Comparison of ENCODE assay signal across 8 cellular contexts in the genomic region with DNA sequence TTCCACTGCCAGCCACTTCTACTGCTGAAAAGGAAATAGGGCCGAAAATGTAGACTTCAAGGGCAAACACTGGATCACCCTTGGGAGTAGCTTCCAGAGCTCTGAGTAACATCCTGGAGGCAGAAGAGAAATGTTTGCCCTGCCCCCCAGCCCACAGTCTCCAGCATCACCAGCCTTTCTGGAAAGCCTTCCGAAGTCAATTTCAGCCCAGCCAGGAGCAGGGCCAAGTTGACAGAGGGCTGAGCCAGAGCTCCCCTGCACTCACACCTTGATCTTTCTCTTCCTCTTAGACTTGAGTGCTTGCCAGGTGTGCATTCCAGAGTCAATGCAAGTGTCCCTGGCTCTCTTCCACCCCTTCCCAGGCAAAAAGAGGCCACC.
DNase-seq lines count a peak whose midpoint lies in the region; ATAC-seq and TF ChIP-seq lines count a peak whose summit lies in the region.

No MANE protein-coding gene starts in this region.

- ATAC-seq in stimulated activated effector memory CD8-positive, alpha-beta T cell treated with anti-CD3 and anti-CD28 coated beads, Interleukin-12 subunit alpha, Interleukin-12 subunit beta, amount 100 ng/mL, for 72 hours, result no peak
- no peak for ATAC-seq in HG02798 (IDR thresholded peaks at IDR 0.05; ENCODE audit: poor library complexity, unreplicated experiment)

- DNase-seq in AG04449 (ENCODE audit: low read depth, low spot score), result peak; percentile 40
- peak; percentile 3 for DNase-seq in NCI-H1105 (lab: John Stamatoyannopoulos, UW)
- DNase-seq in coronary artery (ENCODE audit: low spot score), result peak; percentile 78
- DNase-seq in midbrain (lab: John Stamatoyannopoulos, UW), result peak; percentile 15
- no peak for DNase-seq in stimulated activated effector memory CD8-positive, alpha-beta T cell treated with anti-CD3 and anti-CD28 coated beads, Interleukin-12 subunit alpha, Interleukin-12 subunit beta, amount 100 ng/mL, for 72 hours (ENCODE audit: low spot score in 2 of 2)
- DNase-seq in stimulated activated naive CD4-positive, alpha-beta T cell (lab: John Stamatoyannopoulos, UW), result no peak
- no peak for DNase-seq in NCI-H128 (lab: John Stamatoyannopoulos, UW; ENCODE audit: unreplicated experiment)

- H3K4me3 ChIP-seq in AG04449 (ENCODE audit: low read depth, low read length) (no peak overlapping the region), coronary artery (no peak overlapping the region)

- H3K27ac Mint-ChIP-seq in stimulated activated effector memory CD8-positive, alpha-beta T cell treated with anti-CD3 and anti-CD28 coated beads, Interleukin-12 subunit alpha, Interleukin-12 subunit beta, amount 100 ng/mL, for 72 hours, result no peak overlapping the region

- peak overlapping the region; percentile 13 to 81 for H3K27ac ChIP-seq in coronary artery

- no peaks in the 10 kb centered on the region for H3K36me3 Mint-ChIP-seq in stimulated activated effector memory CD8-positive, alpha-beta T cell treated with anti-CD3 and anti-CD28 coated beads, Interleukin-12 subunit alpha, Interleukin-12 subunit beta, amount 100 ng/mL, for 72 hours

- H3K4me3 Mint-ChIP-seq in stimulated activated effector memory CD8-positive, alpha-beta T cell treated with anti-CD3 and anti-CD28 coated beads, Interleukin-12 subunit alpha, Interleukin-12 subunit beta, amount 100 ng/mL, for 72 hours, result no peak overlapping the region

- POLR2A ChIA-PET in AG04449 (lab: Yijun Ruan, JAX), result interaction anchor here (1.2 to 1.7 kb wide), 3 partner anchors 9 to 288 kb away, joined by 3 to 10 read pairs (median 3); a partner anchor contains a TSS

- no peaks in the 10 kb centered on the region for H3K9me3 Mint-ChIP-seq in stimulated activated effector memory CD8-positive, alpha-beta T cell treated with anti-CD3 and anti-CD28 coated beads, Interleukin-12 subunit alpha, Interleukin-12 subunit beta, amount 100 ng/mL, for 72 hours

- H3K4me1 Mint-ChIP-seq in stimulated activated effector memory CD8-positive, alpha-beta T cell treated with anti-CD3 and anti-CD28 coated beads, Interleukin-12 subunit alpha, Interleukin-12 subunit beta, amount 100 ng/mL, for 72 hours, result peaks cover 8% of the 10 kb centered on the region

- TF ChIP-seq CTCF in AG04449 (IDR thresholded peaks at IDR 0.05; ENCODE audit: insufficient read depth, low read length, missing control alignments) (no peak), coronary artery (IDR thresholded peaks at IDR 0.05) (no peak)

- CTCF ChIA-PET in AG04449 (lab: Yijun Ruan, JAX), result interaction anchor here (0.6 to 29.7 kb wide), 5 partner anchors 6 to 1145 kb away, joined by 3 to 627 read pairs (median 4); no protein-coding TSS in a partner anchor

Comparison
In these comparisons a context has a peak if more than half of its experiments do, and no peak if none do; other contexts are left out.
1. DNase-seq: peak in AG04449 (single experiment), NCI-H1105 (single experiment), coronary artery (single experiment) and midbrain (single experiment); none in stimulated activated effector memory CD8-positive, alpha-beta T cell treated with anti-CD3 and anti-CD28 coated beads, Interleukin-12 subunit alpha, Interleukin-12 subunit beta, amount 100 ng/mL, for 72 hours (0 of 2), stimulated activated naive CD4-positive, alpha-beta T cell (0 of 6) and NCI-H128 (single experiment).